ENCODE assay signal across 12 cellular contexts in genomic region chr6:156876302-156876701, GRCh38.
DNase-seq lines count a peak whose midpoint lies in the region; ATAC-seq, FAIRE-seq and TF ChIP-seq lines count a peak whose summit lies in the region.
"Had no signal": no experiment of that assay in that cellular context is flagged by ENCODE, and none has a peak within 500 bp of the region (broad histone marks: within the 10 kb centered on the region; RNA-seq: fewer than 3 reads in every experiment).

No MANE protein-coding gene starts in this region.

- no peak overlapping the region for H4K5ac ChIP-seq in mesendoderm (ENCODE audit: low read length)

- no peaks in the 10 kb centered on the region for H3K27me3 Mint-ChIP-seq in CD4-positive, alpha-beta memory T cell
- no peaks in the 10 kb centered on the region for H3K27me3 Mint-ChIP-seq in stimulated activated naive B cell treated with anti-CD40 and anti-IgM and Interleukin-4, amounts not matched to agents 10 μg/mL and 1 μg/mL and 100 μg/mL, for 72 hours

- peaks cover 51 to 87% (median 71%) of the 10 kb centered on the region in 4 donors for H3K4me1 Mint-ChIP-seq in CD4-positive, alpha-beta memory T cell
- peaks cover 48 to 78% of the 10 kb centered on the region in 2 donors for H3K4me1 Mint-ChIP-seq in stimulated activated naive B cell treated with anti-CD40 and anti-IgM and Interleukin-4, amounts not matched to agents 10 μg/mL and 1 μg/mL and 100 μg/mL, for 72 hours

- no peak overlapping the region for H2BK5ac ChIP-seq in mesendoderm (ENCODE audit: low read length)

- POLR2A ChIA-PET in endothelial cell of umbilical vein (lab: Charles Lee): no interaction called here
- POLR2A ChIA-PET in CD4-positive, alpha-beta memory T cell (lab: Charles Lee; ENCODE audit: partially characterized antibody): no interaction called here

- FAIRE-seq in endothelial cell of umbilical vein (lab: Jason Lieb, UNC): no peak

- dilution Hi-C loops in endothelial cell of umbilical vein (cut with MboI; ENCODE audit: extremely low pct_ligation_motif_present, low sequenced_read_pairs): no loop called here

- H3K4me3 ChIP-seq in endothelial cell of umbilical vein (replicated peaks in 1 of 3; ENCODE audit: insufficient read depth in 1 of 3, low read depth in 1 of 3, low read length in 3 of 3): no peak overlapping the region
- H3K4me3 ChIP-seq in mesendoderm (ENCODE audit: low read length): no peak overlapping the region
- no peak overlapping the region for H3K4me3 ChIP-seq in CD4-positive, alpha-beta memory T cell (ENCODE audit: low read length in 2 of 2)
- H3K4me3 ChIP-seq: tibial artery had no signal

- H3K36me3 ChIP-seq in endothelial cell of umbilical vein (ENCODE audit: control insufficient read depth in 2 of 2, extremely low read depth in 1 of 2, insufficient read depth in 2 of 2, low read length in 2 of 2) (peaks cover 0 to 5% of the 10 kb centered on the region in 2 experiments), mesendoderm (ENCODE audit: control insufficient read depth, insufficient read depth, low read length) (no peaks in the 10 kb centered on the region)
- no peaks in the 10 kb centered on the region for H3K36me3 ChIP-seq in CD4-positive, alpha-beta memory T cell (ENCODE audit: insufficient read depth, low read length)
- H3K36me3 ChIP-seq: tibial artery had no signal

- H3K27me3 ChIP-seq in endothelial cell of umbilical vein (ENCODE audit: control insufficient read depth in 2 of 2, insufficient read depth in 2 of 2, low read length in 2 of 2) (no peaks in the 10 kb centered on the region), mesendoderm (ENCODE audit: insufficient read depth, low read length, poor library complexity) (no peaks in the 10 kb centered on the region)
- H3K27me3 ChIP-seq in CD4-positive, alpha-beta memory T cell (ENCODE audit: insufficient read depth, low read length): no peaks in the 10 kb centered on the region
- H3K27me3 ChIP-seq: tibial artery had no signal

- H3K23ac ChIP-seq in mesendoderm (ENCODE audit: low read length): no peak overlapping the region

- DNase-seq in ELR (ENCODE audit: low read depth) (peak; percentile 24), NCI-H69 (lab: John Stamatoyannopoulos, UW) (peak; percentile 24), endothelial cell of umbilical vein (ENCODE audit: low read depth, low spot score) (no peak), mesendoderm (peak; percentile 56), LoVo (ENCODE audit: low spot score) (no peak)
- no peak for DNase-seq in CD4-positive, alpha-beta memory T cell
- DNase-seq in stimulated activated naive B cell treated with anti-CD40 and anti-IgM and Interleukin-4, amounts not matched to agents 10 μg/mL and 1 μg/mL and 100 μg/mL, for 72 hours: no peak
- DNase-seq: activated T-cell treated with anti-CD3 and anti-CD28 coated beads, Interleukin-2, amount 50 U/mL, for 4 hours; NCI-H2171; tibial artery had no signal

- H3K79me1 ChIP-seq in mesendoderm (ENCODE audit: low read length): peaks cover 31% of the 10 kb centered on the region

- no peak overlapping the region for H2BK15ac ChIP-seq in mesendoderm (replicated peaks; ENCODE audit: low read depth)

- no peak overlapping the region for H2AK5ac ChIP-seq in mesendoderm (ENCODE audit: low read length)

- no peak overlapping the region for H3K4ac ChIP-seq in mesendoderm (ENCODE audit: low read depth, low read length)

- H3K4me1 ChIP-seq in endothelial cell of umbilical vein (ENCODE audit: control insufficient read depth, extremely low read depth, insufficient read depth, low read length) (peaks cover 6% of the 10 kb centered on the region), mesendoderm (ENCODE audit: control insufficient read depth, low read depth, low read length) (peaks cover 12% of the 10 kb centered on the region)
- H3K4me1 ChIP-seq in CD4-positive, alpha-beta memory T cell (ENCODE audit: insufficient read depth, low read length): peaks cover 39% of the 10 kb centered on the region

- no peak for ATAC-seq in stimulated activated naive B cell treated with anti-CD40 and anti-IgM and Interleukin-4, amounts not matched to agents 10 μg/mL and 1 μg/mL and 100 μg/mL, for 72 hours (replicated peaks)
- no peak for ATAC-seq in GM18870 (IDR thresholded peaks at IDR 0.05; ENCODE audit: unreplicated experiment)
- ATAC-seq: activated T-cell treated with anti-CD3 and anti-CD28 coated beads, Interleukin-2, amount 50 U/mL, for 4 hours had no signal

- WGBS in mesendoderm (ENCODE audit: extremely low coverage, insufficient coverage, low lambda C conversion rate): no CpG with 5 or more reads among the region's 11 CpGs

- peak overlapping the region; percentile 10 for H3K56ac ChIP-seq in mesendoderm (ENCODE audit: low read length)

- peaks cover 68% of the 10 kb centered on the region for H3K79me2 ChIP-seq in endothelial cell of umbilical vein (ENCODE audit: control insufficient read depth, insufficient read depth, low read length)
- peaks cover 76% of the 10 kb centered on the region for H3K79me2 ChIP-seq in mesendoderm (ENCODE audit: control insufficient read depth, insufficient read depth, low read length)

- H3K27ac ChIP-seq in endothelial cell of umbilical vein (ENCODE audit: insufficient read depth, low read depth, low read length) (no peak overlapping the region), mesendoderm (ENCODE audit: low read depth, low read length) (no peak overlapping the region)
- H3K27ac ChIP-seq in CD4-positive, alpha-beta memory T cell (ENCODE audit: low read depth, low read length): no peak overlapping the region
- H3K27ac ChIP-seq: tibial artery had no signal

- TF ChIP-seq POLR2A in endothelial cell of umbilical vein (IDR thresholded peaks at IDR 0.05; ENCODE audit: low read depth, low read length): no peak

- no peak overlapping the region for H3K4me3 Mint-ChIP-seq in CD4-positive, alpha-beta memory T cell
- no peak overlapping the region for H3K4me3 Mint-ChIP-seq in stimulated activated naive B cell treated with anti-CD40 and anti-IgM and Interleukin-4, amounts not matched to agents 10 μg/mL and 1 μg/mL and 100 μg/mL, for 72 hours
- H3K4me3 Mint-ChIP-seq: activated T-cell treated with anti-CD3 and anti-CD28 coated beads, Interleukin-2, amount 50 U/mL, for 4 hours; T-helper 1 cell treated with Interleukin-12 subunit alpha and Interleukin-12 subunit beta and Interleukin-4 antibody, amounts not matched to agents 30 μg/mL and 1 μg/mL, for 36 hours had no signal

- H3K9ac ChIP-seq in endothelial cell of umbilical vein (replicated peaks; ENCODE audit: extremely low read depth, insufficient read depth, low read length) (no peak overlapping the region), mesendoderm (ENCODE audit: low read length) (no peak overlapping the region)

- H3K36me3 Mint-ChIP-seq in CD4-positive, alpha-beta memory T cell: peaks cover 13 to 17% of the 10 kb centered on the region in 2 donors
- H3K36me3 Mint-ChIP-seq in stimulated activated naive B cell treated with anti-CD40 and anti-IgM and Interleukin-4, amounts not matched to agents 10 μg/mL and 1 μg/mL and 100 μg/mL, for 72 hours: peaks cover 22 to 42% of the 10 kb centered on the region in 2 donors

- H2AFZ ChIP-seq in endothelial cell of umbilical vein (ENCODE audit: low read depth, low read length): no peak overlapping the region

- no peaks in the 10 kb centered on the region for H4K20me1 ChIP-seq in endothelial cell of umbilical vein (replicated peaks; ENCODE audit: control insufficient read depth, extremely low read depth, insufficient read depth, low read length)

- no peak overlapping the region for H3K27ac Mint-ChIP-seq in CD4-positive, alpha-beta memory T cell
- H3K27ac Mint-ChIP-seq in stimulated activated naive B cell treated with anti-CD40 and anti-IgM and Interleukin-4, amounts not matched to agents 10 μg/mL and 1 μg/mL and 100 μg/mL, for 72 hours: no peak overlapping the region
- H3K27ac Mint-ChIP-seq: T-helper 1 cell treated with Interleukin-12 subunit alpha and Interleukin-12 subunit beta and Interleukin-4 antibody, amounts not matched to agents 30 μg/mL and 1 μg/mL, for 36 hours had no signal

- no peak overlapping the region for H2BK120ac ChIP-seq in mesendoderm (ENCODE audit: low read depth, low read length)

- no peaks in the 10 kb centered on the region for H3K9me1 ChIP-seq in endothelial cell of umbilical vein (replicated peaks; ENCODE audit: control insufficient read depth, extremely low read depth, insufficient read depth, low read length)

- H3K9me3 Mint-ChIP-seq in CD4-positive, alpha-beta memory T cell: peaks cover 0 to 2% (median 0%) of the 10 kb centered on the region in 8 donors
- H3K9me3 Mint-ChIP-seq in stimulated activated naive B cell treated with anti-CD40 and anti-IgM and Interleukin-4, amounts not matched to agents 10 μg/mL and 1 μg/mL and 100 μg/mL, for 72 hours: peaks cover 0 to 1% of the 10 kb centered on the region in 2 donors
- H3K9me3 Mint-ChIP-seq: activated T-cell treated with anti-CD3 and anti-CD28 coated beads, Interleukin-2, amount 50 U/mL, for 4 hours; T-helper 1 cell treated with Interleukin-12 subunit alpha and Interleukin-12 subunit beta and Interleukin-4 antibody, amounts not matched to agents 30 μg/mL and 1 μg/mL, for 36 hours had no signal

- intact Hi-C loops in endothelial cell of umbilical vein (cut with micrococcal nuclease): loop anchor here (1.0 to 10.0 kb wide), 2 partner anchors 308 to 312 kb away; no protein-coding TSS in a partner anchor
- intact Hi-C loops in CD4-positive, alpha-beta memory T cell (cut with micrococcal nuclease): no loop called here

- BruUV-seq in endothelial cell of umbilical vein (replicated peaks; lab: Mats Ljungman, UMichigan): no TSS peak

- H3K9me3 ChIP-seq in endothelial cell of umbilical vein (replicated peaks; ENCODE audit: control insufficient read depth, insufficient read depth, low read length): no peaks in the 10 kb centered on the region
- H3K9me3 ChIP-seq in CD4-positive, alpha-beta memory T cell (ENCODE audit: control insufficient read depth in 1 of 2, low read length in 2 of 2): no peaks in the 10 kb centered on the region
- H3K9me3 ChIP-seq: tibial artery had no signal

- H3K18ac ChIP-seq in mesendoderm (ENCODE audit: low read length): no peak overlapping the region

- peak; percentile 34 to 47 for TF ChIP-seq CTCF in endothelial cell of umbilical vein (IDR thresholded peaks at IDR 0.05; ENCODE audit: extremely low read depth in 1 of 2, insufficient read depth in 1 of 2, low read depth in 1 of 2, low read length in 2 of 2)

- CTCF ChIA-PET in endothelial cell of umbilical vein (lab: Charles Lee): no interaction called here
- CTCF ChIA-PET in CD4-positive, alpha-beta memory T cell (lab: Charles Lee; ENCODE audit: partially characterized antibody): interaction anchor here (1.3 kb wide), 1 partner anchor 12 kb away, joined by 3 read pairs; no protein-coding TSS in a partner anchor

- H3K4me2 ChIP-seq in endothelial cell of umbilical vein (ENCODE audit: insufficient read depth, low read length): no peak overlapping the region
- H3K4me2 ChIP-seq in mesendoderm (ENCODE audit: low read length): no peak overlapping the region

- no peak overlapping the region for H4K8ac ChIP-seq in mesendoderm (ENCODE audit: low read depth, low read length)

TF ChIP-seq in endothelial cell of umbilical vein, 7 proteins besides CTCF, POLR2A, EP300 and RAD21 (continues in another document):
- TF ChIP-seq FOS (IDR thresholded peaks at IDR 0.05; ENCODE audit: borderline replicate concordance, insufficient read depth, low read length): no peak

Comparison
In these comparisons a context has a peak if more than half of its experiments do, and no peak if none do; other contexts are left out.
1. DNase-seq: peak in ELR (single experiment), NCI-H69 (single experiment) and mesendoderm (single experiment); none in endothelial cell of umbilical vein (single experiment), CD4-positive, alpha-beta memory T cell (0 of 5), LoVo (single experiment) and stimulated activated naive B cell treated with anti-CD40 and anti-IgM and Interleukin-4, amounts not matched to agents 10 μg/mL and 1 μg/mL and 100 μg/mL, for 72 hours (single experiment).